In genomic region chr7:30281263-30281662, GRCh38 we compare ENCODE assay signal across 28 cellular contexts. TPM values are rescaled to one million over a fixed set of nuclear protein-coding genes. Genes with fewer than 3 reads are reported as not detected.
DNase-seq lines count a peak whose midpoint lies in the region; ATAC-seq and TF ChIP-seq lines count a peak whose summit lies in the region.
"Had no signal": no experiment of that assay in that cellular context is flagged by ENCODE, and none has a peak within 500 bp of the region (broad histone marks: within the 10 kb centered on the region; RNA-seq: fewer than 3 reads in every experiment).

No MANE protein-coding gene starts in this region.

- no peaks in the 10 kb centered on the region for H3K9me3 Mint-ChIP-seq in CD4-positive, alpha-beta T cell
- no peaks in the 10 kb centered on the region for H3K9me3 Mint-ChIP-seq in central memory CD8-positive, alpha-beta T cell
- no peaks in the 10 kb centered on the region for H3K9me3 Mint-ChIP-seq in nephron
- H3K9me3 Mint-ChIP-seq: activated CD4-positive, alpha-beta memory T cell treated with anti-CD3 and anti-CD28 coated beads, Interleukin-2, amount 10 ng/mL, durations not matched to agents 7 days and 5 days; mesothelial cell of epicardium; stimulated activated naive CD8-positive, alpha-beta T cell treated with anti-CD3 and anti-CD28 coated beads, Interleukin-15, Interleukin-2, amounts not matched to agents 100 ng/mL and 50 ng/mL, for 24 hours had no signal

- no peak overlapping the region for H3K9ac ChIP-seq in HUES48 (ENCODE audit: low read depth, low read length)

- peaks cover 11% of the 10 kb centered on the region for H3K4me1 Mint-ChIP-seq in CD4-positive, alpha-beta T cell (ENCODE audit: low read depth)
- H3K4me1 Mint-ChIP-seq in central memory CD8-positive, alpha-beta T cell = peaks cover 34% of the 10 kb centered on the region
- H3K4me1 Mint-ChIP-seq in nephron = peaks cover 28% of the 10 kb centered on the region

- POLR2A ChIA-PET in CD4-positive, alpha-beta T cell (lab: Charles Lee) = no interaction called here

- no peak overlapping the region for H3K4me3 ChIP-seq in HUES48 (ENCODE audit: low read depth, low read length)
- H3K4me3 ChIP-seq: heart left ventricle, sigmoid colon had no signal

- DNase-seq in CD4-positive, alpha-beta T cell = no peak
- DNase-seq in central memory CD8-positive, alpha-beta T cell (ENCODE audit: low spot score in 2 of 2) = no peak
- no peak for DNase-seq in nucleus accumbens (lab: John Stamatoyannopoulos, UW)
- DNase-seq: activated CD4-positive, alpha-beta memory T cell treated with anti-CD3 and anti-CD28 coated beads, Interleukin-2, amount 10 ng/mL, durations not matched to agents 7 days and 5 days; activated effector memory CD4-positive, alpha-beta T cell treated with anti-CD3 and anti-CD28 coated beads, Interleukin-2, amount 50 U/mL, for 16 hours; activated T-cell treated with anti-CD3 and anti-CD28 coated beads for 4 hours; BE2C; DND-41; effector CD4-positive, alpha-beta T cell; heart left ventricle; NCI-H1105; NCI-H2029 treated with DMSO at 0.1 percent for 48 hours; NCI-H345; NCI-H774; PC-3; sigmoid colon; trophoblast cell had no signal

- peaks cover 7% of the 10 kb centered on the region for H3K36me3 Mint-ChIP-seq in CD4-positive, alpha-beta T cell (ENCODE audit: low read depth)
- peaks cover 17% of the 10 kb centered on the region for H3K36me3 Mint-ChIP-seq in central memory CD8-positive, alpha-beta T cell (ENCODE audit: insufficient read depth)
- no peaks in the 10 kb centered on the region for H3K36me3 Mint-ChIP-seq in nephron (ENCODE audit: low read depth)
- H3K36me3 Mint-ChIP-seq: mesothelial cell of epicardium had no signal

- CTCF ChIA-PET in CD4-positive, alpha-beta T cell (lab: Charles Lee) = no interaction called here

- no peaks in the 10 kb centered on the region for H3K27me3 Mint-ChIP-seq in CD4-positive, alpha-beta T cell
- H3K27me3 Mint-ChIP-seq in central memory CD8-positive, alpha-beta T cell = no peaks in the 10 kb centered on the region
- H3K27me3 Mint-ChIP-seq in nephron (ENCODE audit: low read depth) = no peaks in the 10 kb centered on the region
- H3K27me3 Mint-ChIP-seq: activated CD4-positive, alpha-beta memory T cell treated with anti-CD3 and anti-CD28 coated beads, Interleukin-2, amount 10 ng/mL, durations not matched to agents 7 days and 5 days; IgD-negative memory B cell; stimulated activated naive CD8-positive, alpha-beta T cell treated with anti-CD3 and anti-CD28 coated beads, Interleukin-15, Interleukin-2, amounts not matched to agents 100 ng/mL and 50 ng/mL, for 24 hours had no signal

- H3K27ac ChIP-seq in CD4-positive, alpha-beta T cell (ENCODE audit: low read depth, low read length) = no peak overlapping the region
- H3K27ac ChIP-seq in HUES48 (ENCODE audit: low read depth, low read length) = peak overlapping the region; percentile 44
- H3K27ac ChIP-seq: heart left ventricle, sigmoid colon had no signal

- no peaks in the 10 kb centered on the region for H3K9me3 ChIP-seq in CD4-positive, alpha-beta T cell (ENCODE audit: control insufficient read depth, low read length)
- H3K9me3 ChIP-seq in HUES48 (ENCODE audit: control insufficient read depth, insufficient read depth, low read length) = no peaks in the 10 kb centered on the region
- H3K9me3 ChIP-seq: BE2C, sigmoid colon had no signal

- no peaks in the 10 kb centered on the region for H3K27me3 ChIP-seq in CD4-positive, alpha-beta T cell (ENCODE audit: control insufficient read depth, insufficient read depth, low read length)
- H3K27me3 ChIP-seq in HUES48 (ENCODE audit: control insufficient read depth, insufficient read depth, low read length) = no peaks in the 10 kb centered on the region
- H3K27me3 ChIP-seq: BE2C, heart left ventricle, sigmoid colon had no signal

- TF ChIP-seq CTCF in CD4-positive, alpha-beta T cell (IDR thresholded peaks at IDR 0.05) = no peak
- no peak for TF ChIP-seq CTCF in nephron (IDR thresholded peaks at IDR 0.05; ENCODE audit: unreplicated experiment in 3 of 3)

- intact Hi-C loops in CD4-positive, alpha-beta T cell (cut with DNase I, micrococcal nuclease) = loop anchor here in 1 of 2 experiments (5.0 to 10.0 kb wide), 3 partner anchors 146 to 254 kb away; partner anchors contain the start of genes FKBP14, MTURN, NOD1 and PLEKHA8

- peaks cover 15% of the 10 kb centered on the region for H3K4me1 ChIP-seq in HUES48 (ENCODE audit: control insufficient read depth, insufficient read depth, low read length)
- H3K4me1 ChIP-seq: BE2C had no signal

- no peak for ATAC-seq in CD4-positive, alpha-beta T cell (ENCODE audit: poor library complexity)
- ATAC-seq in central memory CD8-positive, alpha-beta T cell (replicated peaks; ENCODE audit: extremely low read depth, poor library complexity, severe bottlenecking) = no peak
- ATAC-seq in HG02610 (IDR thresholded peaks at IDR 0.05; ENCODE audit: unreplicated experiment) (no peak), GM18517 (IDR thresholded peaks at IDR 0.05; ENCODE audit: unreplicated experiment) (no peak), HG03196 (IDR thresholded peaks at IDR 0.05; ENCODE audit: unreplicated experiment) (no peak)
- ATAC-seq: activated CD4-positive, CD25-positive, alpha-beta regulatory T cell treated with anti-CD3 and anti-CD28 coated beads, Interleukin-2, amount 50 U/mL, for 24 hours; HCT116; heart left ventricle; PC-3; Right ventricle myocardium inferior had no signal

- H3K27ac Mint-ChIP-seq in CD4-positive, alpha-beta T cell = peak overlapping the region; percentile 8
- peak overlapping the region; percentile 88 for H3K27ac Mint-ChIP-seq in central memory CD8-positive, alpha-beta T cell (ENCODE audit: low read depth)
- H3K27ac Mint-ChIP-seq in nephron = peak overlapping the region in 2 of 3 experiments; percentile 4 to 29
- H3K27ac Mint-ChIP-seq: activated CD4-positive, alpha-beta memory T cell treated with anti-CD3 and anti-CD28 coated beads, Interleukin-2, amount 10 ng/mL, durations not matched to agents 7 days and 5 days; IgD-negative memory B cell; mesothelial cell of epicardium; stimulated activated naive CD8-positive, alpha-beta T cell treated with anti-CD3 and anti-CD28 coated beads, Interleukin-15, Interleukin-2, amounts not matched to agents 100 ng/mL and 50 ng/mL, for 24 hours had no signal

- no peaks in the 10 kb centered on the region for H3K36me3 ChIP-seq in HUES48 (ENCODE audit: control insufficient read depth, insufficient read depth, low read length)
- H3K36me3 ChIP-seq: BE2C, heart left ventricle, sigmoid colon had no signal

- peak overlapping the region; percentile 27 for H3K4me3 Mint-ChIP-seq in CD4-positive, alpha-beta T cell
- H3K4me3 Mint-ChIP-seq in central memory CD8-positive, alpha-beta T cell = no peak overlapping the region
- H3K4me3 Mint-ChIP-seq in nephron = peak overlapping the region in 1 of 3 experiments; percentile 45
- H3K4me3 Mint-ChIP-seq: activated CD4-positive, alpha-beta memory T cell treated with anti-CD3 and anti-CD28 coated beads, Interleukin-2, amount 10 ng/mL, durations not matched to agents 7 days and 5 days; mesothelial cell of epicardium; stimulated activated naive CD8-positive, alpha-beta T cell treated with anti-CD3 and anti-CD28 coated beads, Interleukin-15, Interleukin-2, amounts not matched to agents 100 ng/mL and 50 ng/mL, for 24 hours had no signal

RNA-seq across cellular contexts. Expression of gene ZNRF2, which starts 3.1 kb away (rescaled TPM):
- 10 to 100 TPM; 20.4 to 23.6 TPM for total RNA-seq in CD4-positive, alpha-beta T cell

Comparison
In these comparisons a context has a peak if more than half of its experiments do, and no peak if none do; other contexts are left out.
1. H3K27ac Mint-ChIP-seq: peak in every context shown above with its lines; median percentile 88 in central memory CD8-positive, alpha-beta T cell; 16 in nephron; 8 in CD4-positive, alpha-beta T cell.